In the genomic region with DNA sequence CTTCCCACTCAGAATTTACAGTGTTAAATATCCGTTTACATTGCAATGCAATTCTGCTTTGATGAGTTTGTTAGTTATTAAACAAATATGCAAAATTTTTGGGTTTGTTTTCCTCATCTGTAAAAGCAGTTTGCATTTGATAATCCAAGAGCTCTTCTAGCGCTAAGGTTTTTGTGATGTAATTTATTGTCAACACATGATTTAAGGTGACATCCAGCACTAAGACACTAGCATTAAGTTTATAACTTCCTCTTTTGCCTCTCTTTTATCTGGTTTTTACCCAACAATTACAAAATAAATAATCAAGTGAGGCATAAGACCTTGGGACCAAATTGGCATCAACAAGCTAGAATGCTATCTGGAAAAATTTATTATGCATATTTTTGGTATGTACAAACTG, we compare ENCODE assay signal across 9 cellular contexts. TPM values are rescaled to one million over a fixed set of nuclear protein-coding genes. Genes with fewer than 3 reads are reported as not detected.
DNase-seq lines count a peak whose midpoint lies in the region; TF ChIP-seq lines count a peak whose summit lies in the region.
"Had no signal": no experiment of that assay in that cellular context is flagged by ENCODE, and none has a peak within 500 bp of the region (broad histone marks: within the 10 kb centered on the region; RNA-seq: fewer than 3 reads in every experiment).

No MANE protein-coding gene starts in this region.

- H3K27ac ChIP-seq in tibial nerve (peak overlapping the region; percentile 86 to 96 (median 92)), caudate nucleus (ENCODE audit: low read depth, low read length) (no peak overlapping the region)

- POLR2A ChIA-PET in activated CD4-positive, alpha-beta memory T cell treated with anti-CD3 and anti-CD28 coated beads, Interleukin-2, amount 10 ng/mL, durations not matched to agents 7 days and 5 days (lab: Charles Lee) = interaction anchor here (0.7 to 1.9 kb wide), 2 partner anchors 78 to 388 kb away, joined by 4 to 6 read pairs; partner anchors contain the start of genes FXR1 and TTC14

- no peak for TF ChIP-seq CTCF in kidney epithelial cell (IDR thresholded peaks at IDR 0.05; ENCODE audit: insufficient read depth, low read length, poor library complexity, severe bottlenecking)
- TF ChIP-seq CTCF in tibial nerve (IDR thresholded peaks at IDR 0.05) = no peak

- H3K9me3 ChIP-seq in tibial nerve = no peaks in the 10 kb centered on the region

- no peaks in the 10 kb centered on the region for H3K36me3 ChIP-seq in kidney epithelial cell (ENCODE audit: control insufficient read depth, insufficient read depth, low read length)
- peaks cover 0 to 21% (median 0%) of the 10 kb centered on the region in 3 donors for H3K36me3 ChIP-seq in tibial nerve

- H3K27me3 ChIP-seq in kidney epithelial cell (ENCODE audit: control insufficient read depth, insufficient read depth, low read length) (no peaks in the 10 kb centered on the region), tibial nerve (no peaks in the 10 kb centered on the region)

- peaks cover 0 to 36% (median 12%) of the 10 kb centered on the region in 4 donors for H3K4me1 ChIP-seq in tibial nerve

- no peak for TF ChIP-seq POLR2A in tibial nerve (IDR thresholded peaks at IDR 0.05)

- peak overlapping the region; percentile 84 for H3K4me3 ChIP-seq in kidney epithelial cell (ENCODE audit: low read depth, low read length)
- peak overlapping the region; percentile 83 to 91 (median 90) for H3K4me3 ChIP-seq in tibial nerve

- CTCF ChIA-PET in activated naive CD4-positive, alpha-beta T cell treated with anti-CD3 and anti-CD28 coated beads for 36 hours (lab: Charles Lee) = no interaction called here
- CTCF ChIA-PET in activated CD4-positive, alpha-beta memory T cell treated with anti-CD3 and anti-CD28 coated beads, Interleukin-2, amount 10 ng/mL, durations not matched to agents 7 days and 5 days (lab: Charles Lee) = interaction anchor here (1.2 kb wide), 1 partner anchor 14 kb away, joined by 3 read pairs; no protein-coding TSS in a partner anchor

- no peak for TF ChIP-seq EP300 in tibial nerve (IDR thresholded peaks at IDR 0.05)

- H3K9me3 Mint-ChIP-seq in activated naive CD4-positive, alpha-beta T cell treated with anti-CD3 and anti-CD28 coated beads for 36 hours = no peaks in the 10 kb centered on the region
- no peaks in the 10 kb centered on the region for H3K9me3 Mint-ChIP-seq in activated CD4-positive, alpha-beta memory T cell treated with anti-CD3 and anti-CD28 coated beads, Interleukin-2, amount 10 ng/mL, durations not matched to agents 7 days and 5 days

- H3K36me3 Mint-ChIP-seq in activated naive CD4-positive, alpha-beta T cell treated with anti-CD3 and anti-CD28 coated beads for 36 hours (ENCODE audit: low read depth) = peaks cover 13% of the 10 kb centered on the region
- H3K36me3 Mint-ChIP-seq in activated CD4-positive, alpha-beta memory T cell treated with anti-CD3 and anti-CD28 coated beads, Interleukin-2, amount 10 ng/mL, durations not matched to agents 7 days and 5 days (ENCODE audit: low read depth) = peaks cover 16% of the 10 kb centered on the region

- no peaks in the 10 kb centered on the region for H3K27me3 Mint-ChIP-seq in activated naive CD4-positive, alpha-beta T cell treated with anti-CD3 and anti-CD28 coated beads for 36 hours (ENCODE audit: low read depth)
- peaks cover 3% of the 10 kb centered on the region for H3K27me3 Mint-ChIP-seq in activated CD4-positive, alpha-beta memory T cell treated with anti-CD3 and anti-CD28 coated beads, Interleukin-2, amount 10 ng/mL, durations not matched to agents 7 days and 5 days

- H3K4me3 Mint-ChIP-seq in activated naive CD4-positive, alpha-beta T cell treated with anti-CD3 and anti-CD28 coated beads for 36 hours = peak overlapping the region; percentile 85
- peak overlapping the region; percentile 87 for H3K4me3 Mint-ChIP-seq in activated CD4-positive, alpha-beta memory T cell treated with anti-CD3 and anti-CD28 coated beads, Interleukin-2, amount 10 ng/mL, durations not matched to agents 7 days and 5 days

- WGBS in tibial nerve, 2 donors = 18 to 27% methylated on average over 2 of the region's 2 CpGs

- intact Hi-C loops in activated naive CD4-positive, alpha-beta T cell treated with anti-CD3 and anti-CD28 coated beads for 36 hours (cut with micrococcal nuclease) = no loop called here

- H3K4me1 Mint-ChIP-seq in activated naive CD4-positive, alpha-beta T cell treated with anti-CD3 and anti-CD28 coated beads for 36 hours (ENCODE audit: low read depth) = peaks cover 24% of the 10 kb centered on the region
- H3K4me1 Mint-ChIP-seq in activated CD4-positive, alpha-beta memory T cell treated with anti-CD3 and anti-CD28 coated beads, Interleukin-2, amount 10 ng/mL, durations not matched to agents 7 days and 5 days = peaks cover 37% of the 10 kb centered on the region

- no peak for DNase-seq in activated naive CD4-positive, alpha-beta T cell treated with anti-CD3 and anti-CD28 coated beads for 36 hours
- DNase-seq in activated naive CD4-positive, alpha-beta T cell treated with anti-CD3 and anti-CD28 coated beads, Interleukin-2, amount 50 U/mL, for 16 hours = no peak
- no peak for DNase-seq in activated CD4-positive, alpha-beta memory T cell treated with anti-CD3 and anti-CD28 coated beads, Interleukin-2, amount 10 ng/mL, durations not matched to agents 7 days and 5 days
- DNase-seq in kidney epithelial cell (ENCODE audit: low read depth) (no peak), tibial nerve (ENCODE audit: low spot score in 2 of 2) (no peak), DMS53 treated with DMSO at 0.1 percent for 48 hours (lab: John Stamatoyannopoulos, UW; ENCODE audit: unreplicated experiment) (no peak), caudate nucleus (lab: John Stamatoyannopoulos, UW) (no peak), NCI-H2196 treated with DMSO at 0.1 percent for 48 hours (lab: John Stamatoyannopoulos, UW; ENCODE audit: unreplicated experiment) (no peak)
- DNase-seq: T-helper 9 cell had no signal

- no peak overlapping the region for H3K27ac Mint-ChIP-seq in activated naive CD4-positive, alpha-beta T cell treated with anti-CD3 and anti-CD28 coated beads for 36 hours
- no peak overlapping the region for H3K27ac Mint-ChIP-seq in activated CD4-positive, alpha-beta memory T cell treated with anti-CD3 and anti-CD28 coated beads, Interleukin-2, amount 10 ng/mL, durations not matched to agents 7 days and 5 days

RNA-seq across cellular contexts. Expression of gene DNAJC19, which starts 1.0 kb away (rescaled TPM):
- total RNA-seq in activated naive CD4-positive, alpha-beta T cell treated with anti-CD3 and anti-CD28 coated beads for 36 hours = 10 to 100 TPM; 72.2 to 73.8 TPM
- total RNA-seq in activated CD4-positive, alpha-beta memory T cell treated with anti-CD3 and anti-CD28 coated beads, Interleukin-2, amount 10 ng/mL, durations not matched to agents 7 days and 5 days = 10 to 100 TPM; 40.3 to 44.7 TPM
- 18.3 and 25.4 TPM in 2 replicates for total RNA-seq in kidney epithelial cell
- 10 to 100 TPM; 28.8 to 45.2 (median 36.5) TPM for total RNA-seq in tibial nerve
